8 cellular contexts compared by ENCODE assay signal in genomic region chr12:88578274-88578673, GRCh38. TPM values are rescaled to one million over a fixed set of nuclear protein-coding genes. Genes with fewer than 3 reads are reported as not detected.
A peak's percentile ranks its signal among the peaks of the same experiment; 100 is the strongest.
DNase-seq lines count a peak whose midpoint lies in the region; ATAC-seq, FAIRE-seq and TF ChIP-seq lines count a peak whose summit lies in the region.

No MANE protein-coding gene starts in this region.

- DNase-seq in D721Med (ENCODE audit: insufficient read length, low spot score) (no peak), RCC 7860 (ENCODE audit: low spot score) (peak; percentile 50), fibroblast of the aortic adventitia (ENCODE audit: low read depth) (no peak), psoas muscle (no peak), T-cell (no peak), mucosa of gallbladder (ENCODE audit: low spot score) (no peak)
- DNase-seq in CD8-positive, alpha-beta T cell, result no peak
- DNase-seq in stimulated activated CD4-positive, alpha-beta T cell treated with anti-CD3 and anti-CD28 coated beads, Interleukin-1b, Interleukin-23, amount 100 ng/mL, for 48 hours, result no peak

- H3K9me3 Mint-ChIP-seq in T-cell, result no peaks in the 10 kb centered on the region
- no peaks in the 10 kb centered on the region for H3K9me3 Mint-ChIP-seq in CD8-positive, alpha-beta T cell

- no peak overlapping the region for H3K4me3 Mint-ChIP-seq in T-cell
- H3K4me3 Mint-ChIP-seq in CD8-positive, alpha-beta T cell, result no peak overlapping the region

- peaks cover 5 to 13% (median 12%) of the 10 kb centered on the region in 3 donors for H3K4me1 Mint-ChIP-seq in T-cell
- H3K4me1 Mint-ChIP-seq in CD8-positive, alpha-beta T cell (ENCODE audit: low read depth), result peaks cover 12% of the 10 kb centered on the region

- H3K27me3 Mint-ChIP-seq in T-cell, result peaks cover 33 to 38% of the 10 kb centered on the region in 2 donors
- H3K27me3 Mint-ChIP-seq in CD8-positive, alpha-beta T cell (ENCODE audit: low read depth), result peaks cover 31% of the 10 kb centered on the region

- CTCF ChIA-PET in T-cell (lab: Charles Lee), result no interaction called here
- CTCF ChIA-PET in CD8-positive, alpha-beta T cell (lab: Charles Lee), result no interaction called here

- TF ChIP-seq CTCF in D721Med (IDR thresholded peaks at IDR 0.05; ENCODE audit: insufficient read depth, missing control alignments), result no peak
- no peak for TF ChIP-seq CTCF in fibroblast of the aortic adventitia (IDR thresholded peaks at IDR 0.05; ENCODE audit: insufficient read depth, low read length)
- no peak for TF ChIP-seq CTCF in psoas muscle (IDR thresholded peaks at IDR 0.05)
- no peak for TF ChIP-seq CTCF in CD8-positive, alpha-beta T cell (IDR thresholded peaks at IDR 0.05)

- no peaks in the 10 kb centered on the region for H3K27me3 ChIP-seq in psoas muscle (ENCODE audit: insufficient read depth in 3 of 3, low read length in 2 of 3)
- H3K27me3 ChIP-seq in CD8-positive, alpha-beta T cell (ENCODE audit: insufficient read depth, low read length), result peaks cover 3% of the 10 kb centered on the region

- H3K9me3 ChIP-seq in psoas muscle, result no peaks in the 10 kb centered on the region
- no peaks in the 10 kb centered on the region for H3K9me3 ChIP-seq in CD8-positive, alpha-beta T cell (ENCODE audit: low read length)

- no peaks in the 10 kb centered on the region for H3K36me3 Mint-ChIP-seq in T-cell
- no peaks in the 10 kb centered on the region for H3K36me3 Mint-ChIP-seq in CD8-positive, alpha-beta T cell

- 14 to 30% (median 17%) methylated on average over 5 of the region's 5 CpGs for WGBS in psoas muscle, 3 donors

- H3K27ac ChIP-seq in psoas muscle, result peak overlapping the region; percentile 23
- no peak overlapping the region for H3K27ac ChIP-seq in CD8-positive, alpha-beta T cell (ENCODE audit: low read depth, low read length)

- FAIRE-seq in D721Med (lab: Jason Lieb, UNC), result peak; percentile 97
- FAIRE-seq in RCC 7860 (lab: Jason Lieb, UNC), result peak; percentile 75

- H3K4me1 ChIP-seq in psoas muscle, result peaks cover 4% of the 10 kb centered on the region
- no peaks in the 10 kb centered on the region for H3K4me1 ChIP-seq in CD8-positive, alpha-beta T cell (ENCODE audit: insufficient read depth, low read length)

- H3K27ac Mint-ChIP-seq in T-cell, result no peak overlapping the region
- no peak overlapping the region for H3K27ac Mint-ChIP-seq in CD8-positive, alpha-beta T cell

- H3K4me3 ChIP-seq in fibroblast of the aortic adventitia (ENCODE audit: low read depth, low read length) (peak overlapping the region; percentile 87), psoas muscle (peak overlapping the region; percentile 87)
- no peak overlapping the region for H3K4me3 ChIP-seq in CD8-positive, alpha-beta T cell (ENCODE audit: low read depth, low read length)

- intact Hi-C loops in psoas muscle (cut with DNase I), result loop anchor here in 1 of 2 donors (5.0 kb wide), 1 partner anchor 59 kb away; no protein-coding TSS in a partner anchor
- intact Hi-C loops in CD8-positive, alpha-beta T cell (cut with DNase I, micrococcal nuclease), result loop anchor here in 1 of 2 experiments (10.0 kb wide), 1 partner anchor 463 kb away; no protein-coding TSS in a partner anchor

- no peaks in the 10 kb centered on the region for H3K36me3 ChIP-seq in psoas muscle (ENCODE audit: insufficient read depth in 1 of 2, low read depth in 1 of 2)
- no peaks in the 10 kb centered on the region for H3K36me3 ChIP-seq in CD8-positive, alpha-beta T cell (ENCODE audit: insufficient read depth, low read length)

- POLR2A ChIA-PET in T-cell (lab: Charles Lee), result no interaction called here
- POLR2A ChIA-PET in CD8-positive, alpha-beta T cell (lab: Charles Lee), result no interaction called here

- ATAC-seq in psoas muscle (no peak), T-cell (replicated peaks in 1 of 4) (no peak)
- ATAC-seq in CD8-positive, alpha-beta T cell, result no peak

RNA-seq across cellular contexts. Expression of gene KITLG, which starts 2.0 kb away (rescaled TPM):
- total RNA-seq in fibroblast of the aortic adventitia (ENCODE audit: low replicate concordance), result 15.1 and 110 TPM in 2 replicates
- 10 to 100 TPM in 1 of 4 donors, 1 to 10 TPM in 3; 4.1 to 11.5 (median 8.1) TPM for total RNA-seq in psoas muscle
- 1 to 10 TPM; 1.5 to 3.1 (median 1.6) TPM for polyA plus RNA-seq in psoas muscle
- total RNA-seq in T-cell, result under 1 TPM in 3 of 5 donors, not detected in 2; 0.16 to 0.66 (median 0.29) TPM
- 30.5 TPM for total RNA-seq in mucosa of gallbladder
- not detected for total RNA-seq in CD8-positive, alpha-beta T cell
